In genomic region chr7:104695563-104695962, GRCh38 we compare ENCODE assay signal across 4 cellular contexts.
"Had no signal": no experiment of that assay in that cellular context is flagged by ENCODE, and none has a peak within 500 bp of the region (broad histone marks: within the 10 kb centered on the region; RNA-seq: fewer than 3 reads in every experiment).

No MANE protein-coding gene starts in this region.

- H3K4me3 ChIP-seq: K562 had no signal

- H3K36me3 Mint-ChIP-seq: IgD-negative memory B cell had no signal

- H3K4me1 Mint-ChIP-seq: IgD-negative memory B cell had no signal

- H3K27ac Mint-ChIP-seq: IgD-negative memory B cell had no signal

- H3K27ac ChIP-seq: HL-60 had no signal

- H3K27me3 Mint-ChIP-seq: IgD-negative memory B cell had no signal

- DNase-seq: IMR-90 had no signal

- H3K4me3 Mint-ChIP-seq: IgD-negative memory B cell had no signal
